21 cellular contexts compared by ENCODE assay signal in the genomic region with DNA sequence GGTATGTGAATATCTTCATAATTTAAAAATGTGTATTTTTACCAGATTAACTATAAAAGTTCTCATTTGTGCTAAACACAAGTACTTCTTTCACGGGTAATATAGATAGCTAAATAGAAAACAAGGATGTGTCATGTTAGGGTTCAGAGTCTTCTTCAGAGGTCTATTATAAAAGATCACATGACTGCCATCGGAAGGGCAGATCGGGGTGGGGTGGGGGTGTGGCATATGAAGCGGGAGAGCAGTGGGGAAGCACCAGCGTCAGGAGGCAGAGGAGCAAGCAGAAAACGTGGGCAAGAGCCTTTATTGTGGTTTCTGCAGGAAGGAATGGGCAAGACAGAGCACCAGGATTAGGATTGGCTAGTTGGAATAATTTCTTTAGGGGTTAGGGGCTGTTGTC.
"Had no signal": no experiment of that assay in that cellular context is flagged by ENCODE, and none has a peak within 500 bp of the region (broad histone marks: within the 10 kb centered on the region; RNA-seq: fewer than 3 reads in every experiment).

No MANE protein-coding gene starts in this region.

- H3K27me3 ChIP-seq: foreskin keratinocyte, heart left ventricle, neural progenitor cell, pancreas, stomach, uterus had no signal

- H3K4me3 Mint-ChIP-seq: activated CD4-positive, alpha-beta T cell treated with anti-CD3 and anti-CD28 coated beads, Interleukin-2, amount 10 ng/mL, durations not matched to agents 7 days and 5 days; activated naive CD8-positive, alpha-beta T cell; mesothelial cell of epicardium; neural progenitor cell; T-helper 17 cell had no signal

- H3K9ac ChIP-seq: neural progenitor cell had no signal

- H3K9me3 ChIP-seq: heart left ventricle, pancreas, stomach, thoracic aorta, uterus had no signal

- H3K27ac ChIP-seq: foreskin keratinocyte, heart left ventricle, pancreas, thoracic aorta, uterus had no signal

- H2AFZ ChIP-seq: neural progenitor cell had no signal

- H3K4me1 ChIP-seq: neural progenitor cell, pancreas, uterus had no signal

- H3K27me3 Mint-ChIP-seq: activated naive CD8-positive, alpha-beta T cell had no signal

- FAIRE-seq: pancreas had no signal

- DNase-seq: activated CD4-positive, alpha-beta T cell treated with anti-CD3 and anti-CD28 coated beads, Interleukin-2, amount 10 ng/mL, durations not matched to agents 7 days and 5 days; activated CD8-positive, alpha-beta memory T cell treated with anti-CD3 and anti-CD28 coated beads for 24 hours; activated gamma-delta T cell treated with Interleukin-2 at 50 U/mL for 16 hours; amniotic stem cell; caudate nucleus; cortex of kidney; effector CD8-positive, alpha-beta T cell; foreskin keratinocyte; heart left ventricle; left cardiac atrium; pancreas; stimulated activated CD4-positive, alpha-beta T cell treated with anti-CD3 and anti-CD28 coated beads, Interleukin-1b, Interleukin-23, amount 100 ng/mL, for 48 hours; stomach; T-helper 17 cell; uterus had no signal

- H3K36me3 Mint-ChIP-seq: activated naive CD8-positive, alpha-beta T cell had no signal

- H3K4me2 ChIP-seq: neural progenitor cell had no signal

- H3K4me3 ChIP-seq: heart left ventricle, lung, neural progenitor cell, pancreas, stomach, thoracic aorta, uterus had no signal

- H3K4me1 Mint-ChIP-seq: activated CD4-positive, alpha-beta T cell treated with anti-CD3 and anti-CD28 coated beads, Interleukin-2, amount 10 ng/mL, durations not matched to agents 7 days and 5 days; mesothelial cell of epicardium had no signal

- H3K27ac Mint-ChIP-seq: activated CD4-positive, alpha-beta T cell treated with anti-CD3 and anti-CD28 coated beads, Interleukin-2, amount 10 ng/mL, durations not matched to agents 7 days and 5 days; activated naive CD8-positive, alpha-beta T cell; mesothelial cell of epicardium; neural progenitor cell; T-helper 17 cell had no signal

- H3K36me3 ChIP-seq: uterus had no signal

- ATAC-seq: foreskin keratinocyte, heart left ventricle, left cardiac atrium, pancreas, sciatic nerve, T-helper 17 cell had no signal

- H3K9me3 Mint-ChIP-seq: activated CD4-positive, alpha-beta T cell treated with anti-CD3 and anti-CD28 coated beads, Interleukin-2, amount 10 ng/mL, durations not matched to agents 7 days and 5 days; mesothelial cell of epicardium; neural progenitor cell had no signal
